1 cellular context compared by ENCODE assay signal in genomic region chr3:48423883-48424695, GRCh38.
TF ChIP-seq lines count a peak whose summit lies in the region.

No MANE protein-coding gene starts in this region.

TF ChIP-seq in H1, 55 proteins besides CTCF, POLR2A, EP300 and RAD21:
- TF ChIP-seq JUND (IDR thresholded peaks at IDR 0.05; ENCODE audit: low read length) = no peak
- TF ChIP-seq CTBP2 (IDR thresholded peaks at IDR 0.05; ENCODE audit: borderline replicate concordance, insufficient read depth, insufficient read length, low read length) = no peak
- TF ChIP-seq EGR1 (IDR thresholded peaks at IDR 0.05; ENCODE audit: borderline replicate concordance, low read depth, low read length) = no peak
